Comparison of ENCODE assay signal across 1 cellular context in the genomic region with DNA sequence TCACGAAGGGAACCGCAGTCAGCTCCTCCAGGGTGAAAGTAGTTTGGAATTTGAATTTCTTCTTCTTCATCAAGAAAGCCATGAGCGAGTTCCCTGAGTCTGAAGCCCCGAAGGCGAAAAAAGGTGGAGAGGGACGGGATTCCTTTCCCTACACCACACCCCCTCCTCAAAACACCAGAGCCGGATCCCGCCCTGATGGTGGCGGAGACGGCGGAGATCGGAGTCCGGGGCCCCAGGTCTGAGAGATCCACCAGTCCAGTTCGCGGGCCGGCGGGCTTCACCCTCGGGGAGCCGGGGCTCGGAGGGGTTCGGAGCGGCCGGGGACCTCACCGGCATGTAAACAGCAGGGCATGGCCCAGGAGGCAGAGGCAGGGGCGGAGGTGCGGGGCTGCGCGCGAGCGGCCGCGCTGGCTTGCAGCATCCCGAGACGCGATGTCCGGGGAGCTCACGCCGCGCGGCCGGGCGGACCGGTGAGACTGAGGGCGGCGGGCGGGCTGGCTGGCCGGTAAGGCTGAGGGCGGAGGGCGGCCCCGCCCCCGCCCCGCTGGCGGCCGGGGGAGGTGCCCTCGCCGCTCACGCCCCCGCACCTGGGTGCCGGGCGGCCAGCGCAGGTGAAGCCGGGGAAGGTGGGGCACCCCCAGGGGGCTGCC.
A peak's percentile ranks its signal among the peaks of the same experiment; 100 is the strongest.
TF ChIP-seq lines count a peak whose summit lies in the region.

No MANE protein-coding gene starts in this region.

TF ChIP-seq in IMR-90, 13 proteins besides CTCF, POLR2A, EP300 and RAD21:
- TF ChIP-seq MXI1 (IDR thresholded peaks at IDR 0.05; ENCODE audit: borderline replicate concordance, low read depth, low read length): peak; percentile 49; the same call in 1 of the 2 replicates
- no peak for TF ChIP-seq CHD1 (IDR thresholded peaks at IDR 0.05; ENCODE audit: low read depth, low read length)
